ENCODE assay signal across 9 cellular contexts in the genomic region with DNA sequence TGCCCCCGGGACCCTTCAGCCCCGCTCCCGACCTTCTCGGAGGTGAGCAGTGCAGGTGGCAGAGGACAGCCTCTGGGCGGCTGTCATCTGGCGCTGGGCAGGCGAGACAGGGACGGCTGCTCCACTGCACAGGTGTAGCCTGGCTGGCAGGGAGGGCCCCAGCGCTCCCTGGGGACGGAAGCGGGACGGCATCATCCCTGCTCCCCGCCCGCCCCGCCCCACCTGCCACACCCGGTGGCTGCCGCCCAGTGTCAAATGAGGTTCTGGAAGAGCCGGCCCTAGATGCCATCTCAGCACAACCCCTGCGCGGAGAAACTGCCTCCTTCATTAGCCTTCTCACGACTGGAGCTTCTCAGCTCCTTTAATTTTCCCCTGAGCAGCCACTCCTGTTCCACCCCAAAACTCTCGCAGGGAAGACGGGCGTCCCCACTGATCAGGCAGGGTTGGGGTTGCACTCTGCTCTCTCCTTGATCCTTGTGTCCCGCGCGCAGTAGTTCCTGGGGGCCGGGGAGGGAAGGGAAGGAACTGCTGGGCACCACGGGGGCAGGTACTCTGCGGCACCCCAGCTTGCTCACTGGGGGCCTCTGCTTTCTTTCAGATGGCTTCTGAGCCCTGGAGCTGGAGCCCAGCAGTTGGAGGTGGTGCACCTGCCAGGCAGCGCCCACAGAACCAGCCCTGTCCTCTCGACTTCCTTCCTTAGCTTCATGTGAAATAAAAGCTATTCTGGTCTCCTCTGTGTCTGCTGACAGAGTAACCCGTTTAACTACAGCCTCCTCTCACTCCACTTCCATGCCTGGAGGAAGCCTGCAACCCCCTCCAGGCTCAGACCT. TPM values are rescaled to one million over a fixed set of nuclear protein-coding genes. Genes with fewer than 3 reads are reported as not detected.
DNase-seq lines count a peak whose midpoint lies in the region; ATAC-seq and TF ChIP-seq lines count a peak whose summit lies in the region.
"Had no signal": no experiment of that assay in that cellular context is flagged by ENCODE, and none has a peak within 500 bp of the region (broad histone marks: within the 10 kb centered on the region; RNA-seq: fewer than 3 reads in every experiment).

No MANE protein-coding gene starts in this region.

- peak; percentile 76 for DNase-seq in NCI-H510A (lab: John Stamatoyannopoulos, UW)
- no peak for DNase-seq in activated T-helper 2 cell treated with anti-CD3 and anti-CD28 coated beads, Interferon-gamma antibody, Interleukin-2, Interleukin-4, amounts not matched to agents 10 μg/mL and 5 μg/mL and 100 μg/mL, durations not matched to agents 14 hours and 24 hours and 36 hours (ENCODE audit: low spot score)
- peak; percentile 72 to 73 for DNase-seq in left colon
- DNase-seq in testis, result no peak
- DNase-seq in foreskin melanocyte, result no peak
- DNase-seq in SJCRH30, result no peak

- H3K36me3 Mint-ChIP-seq in activated T-helper 2 cell treated with anti-CD3 and anti-CD28 coated beads, Interferon-gamma antibody, Interleukin-2, Interleukin-4, amounts not matched to agents 10 μg/mL and 5 μg/mL and 100 μg/mL, durations not matched to agents 14 hours and 24 hours and 36 hours (ENCODE audit: low read depth), result peaks cover 19% of the 10 kb centered on the region

- H3K36me3 ChIP-seq in testis (ENCODE audit: low read depth, missing control alignments) (no peaks in the 10 kb centered on the region), SJCRH30 (peaks cover 2% of the 10 kb centered on the region; the same call in 1 of the 2 replicates)

- H3K4me1 Mint-ChIP-seq in activated T-helper 2 cell treated with anti-CD3 and anti-CD28 coated beads, Interferon-gamma antibody, Interleukin-2, Interleukin-4, amounts not matched to agents 10 μg/mL and 5 μg/mL and 100 μg/mL, durations not matched to agents 14 hours and 24 hours and 36 hours (ENCODE audit: low read depth), result peaks cover 16% of the 10 kb centered on the region

- intact Hi-C loops in activated T-helper 2 cell treated with anti-CD3 and anti-CD28 coated beads, Interferon-gamma antibody, Interleukin-2, Interleukin-4, amounts not matched to agents 10 μg/mL and 5 μg/mL and 100 μg/mL, durations not matched to agents 14 hours and 24 hours and 36 hours (cut with micrococcal nuclease), result loop anchor here (1.0 to 5.0 kb wide), 2 partner anchors 38 to 78 kb away; no protein-coding TSS in a partner anchor
- intact Hi-C loops in left colon (cut with DNase I, micrococcal nuclease), result loop anchor here in 1 of 2 donors (5.0 kb wide), 1 partner anchor 68 kb away; no protein-coding TSS in a partner anchor
- intact Hi-C loops in testis (cut with DNase I; ENCODE audit: low total_unique reads), result no loop called here

- H3K9me3 ChIP-seq in testis (no peaks in the 10 kb centered on the region), SJCRH30 (replicated peaks) (no peaks in the 10 kb centered on the region; the same call in 1 of the 2 replicates)

- peak overlapping the region; percentile 7 to 57 for H3K27ac ChIP-seq in testis
- no peak overlapping the region for H3K27ac ChIP-seq in SJCRH30

- H3K4me3 Mint-ChIP-seq in activated T-helper 2 cell treated with anti-CD3 and anti-CD28 coated beads, Interferon-gamma antibody, Interleukin-2, Interleukin-4, amounts not matched to agents 10 μg/mL and 5 μg/mL and 100 μg/mL, durations not matched to agents 14 hours and 24 hours and 36 hours (ENCODE audit: low read depth), result peak overlapping the region; percentile 70

- TF ChIP-seq CTCF in testis (IDR thresholded peaks at IDR 0.05), result no peak

- ATAC-seq in HG02938 (IDR thresholded peaks at IDR 0.05; ENCODE audit: unreplicated experiment), result peak; percentile 40
- peak; percentile 83 for ATAC-seq in left colon

- H3K27me3 ChIP-seq in testis (no peaks in the 10 kb centered on the region), SJCRH30 (no peaks in the 10 kb centered on the region)

- peak overlapping the region; percentile 55 for H3K27ac Mint-ChIP-seq in activated T-helper 2 cell treated with anti-CD3 and anti-CD28 coated beads, Interferon-gamma antibody, Interleukin-2, Interleukin-4, amounts not matched to agents 10 μg/mL and 5 μg/mL and 100 μg/mL, durations not matched to agents 14 hours and 24 hours and 36 hours

- H3K27me3 Mint-ChIP-seq in activated T-helper 2 cell treated with anti-CD3 and anti-CD28 coated beads, Interferon-gamma antibody, Interleukin-2, Interleukin-4, amounts not matched to agents 10 μg/mL and 5 μg/mL and 100 μg/mL, durations not matched to agents 14 hours and 24 hours and 36 hours (ENCODE audit: low read depth), result peaks cover 9% of the 10 kb centered on the region

- H3K9me3 Mint-ChIP-seq in activated T-helper 2 cell treated with anti-CD3 and anti-CD28 coated beads, Interferon-gamma antibody, Interleukin-2, Interleukin-4, amounts not matched to agents 10 μg/mL and 5 μg/mL and 100 μg/mL, durations not matched to agents 14 hours and 24 hours and 36 hours, result peaks cover 3% of the 10 kb centered on the region

- H3K4me1 ChIP-seq in testis (peaks cover 14% of the 10 kb centered on the region), SJCRH30 (peaks cover 4% of the 10 kb centered on the region)

- peak; percentile 31 for TF ChIP-seq POLR2A in GM19193 (IDR thresholded peaks at IDR 0.05; ENCODE audit: extremely low read depth, insufficient read depth, insufficient read length)
- TF ChIP-seq POLR2A in testis (IDR thresholded peaks at IDR 0.05), result no peak

- WGBS in testis, 2 donors, result 23 to 42% methylated on average over 18 to 33 of the region's 33 CpGs

- H3K4me3 ChIP-seq in testis (no peak overlapping the region), SJCRH30 (no peak overlapping the region)

RNA-seq across cellular contexts. Expression of a gene that starts 12.0 kb away (rescaled TPM):
- not detected in 2 replicates for total RNA-seq in activated T-helper 2 cell treated with anti-CD3 and anti-CD28 coated beads, Interferon-gamma antibody, Interleukin-2, Interleukin-4, amounts not matched to agents 10 μg/mL and 5 μg/mL and 100 μg/mL, durations not matched to agents 14 hours and 24 hours and 36 hours
- 1 to 10 TPM; 4.2 to 8.2 TPM for total RNA-seq in left colon
- 10 to 100 TPM; 13.1 to 20.7 TPM for total RNA-seq in testis
- polyA plus RNA-seq in testis (ENCODE audit: insufficient read depth, low read depth, low replicate concordance), result 47.0 TPM
- 4.7 and 7.2 TPM in 2 replicates for total RNA-seq in SJCRH30 (2014; rRNA removed; shearing (Covaris generic))
- total RNA-seq: T-helper 1 cell treated with Interleukin-12 subunit alpha and Interleukin-12 subunit beta and Interleukin-4 antibody, amounts not matched to agents 30 ng/mL and 1 ng/mL, for 36 hours had no signal

Comparison
In these comparisons a context has a peak if more than half of its experiments do, and no peak if none do; other contexts are left out.
1. DNase-seq: peak in NCI-H510A (single experiment) and left colon (2 of 2); none in activated T-helper 2 cell treated with anti-CD3 and anti-CD28 coated beads, Interferon-gamma antibody, Interleukin-2, Interleukin-4, amounts not matched to agents 10 μg/mL and 5 μg/mL and 100 μg/mL, durations not matched to agents 14 hours and 24 hours and 36 hours (single experiment), testis (single experiment), foreskin melanocyte (single experiment) and SJCRH30 (0 of 2).